Comparison of ENCODE assay signal across 11 cellular contexts in the genomic region with DNA sequence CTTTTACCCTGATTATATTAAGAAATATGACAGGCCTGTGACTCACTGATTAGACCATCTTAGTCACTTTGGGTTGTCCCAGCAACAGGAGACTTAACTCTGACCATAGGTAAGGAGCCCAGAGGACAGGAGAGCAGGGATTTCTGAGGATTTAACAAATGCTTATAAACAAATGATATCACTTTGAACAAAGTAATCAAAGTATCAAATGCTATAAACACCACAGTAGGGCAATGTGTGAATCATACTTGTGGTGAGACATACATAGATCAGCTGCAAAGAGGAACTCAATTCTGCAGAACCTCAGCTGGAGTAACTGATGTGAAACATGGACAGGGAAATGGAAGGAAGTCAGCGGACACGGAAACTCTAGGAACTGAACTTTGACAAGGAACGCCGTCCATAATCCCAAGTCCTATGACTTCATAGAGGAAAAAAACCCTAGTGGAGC.
DNase-seq lines count a peak whose midpoint lies in the region; ATAC-seq, FAIRE-seq and TF ChIP-seq lines count a peak whose summit lies in the region.
"Had no signal": no experiment of that assay in that cellular context is flagged by ENCODE, and none has a peak within 500 bp of the region (broad histone marks: within the 10 kb centered on the region; RNA-seq: fewer than 3 reads in every experiment).

No MANE protein-coding gene starts in this region.

- TF ChIP-seq CTCF in A549 (IDR thresholded peaks at IDR 0.05) (no peak), GM13976 (IDR thresholded peaks at IDR 0.05; ENCODE audit: borderline replicate concordance, control extremely low read depth, extremely low read depth, insufficient read depth, missing control alignments) (no peak)

- H3K27ac Mint-ChIP-seq in activated T-helper 17 cell treated with anti-CD3 and anti-CD28 coated beads, Interleukin-2, amount 50 U/mL, for 72 hours: no peak overlapping the region
- H3K27ac Mint-ChIP-seq: activated naive CD4-positive, alpha-beta T cell treated with anti-CD3 and anti-CD28 coated beads, Interleukin-2, amount 50 U/mL, for 24 hours; T-helper 1 cell treated with Interleukin-12 subunit alpha and Interleukin-12 subunit beta and Interleukin-4 antibody, amounts not matched to agents 30 μg/mL and 1 μg/mL, for 36 hours had no signal

- POLR2A ChIA-PET in A549 (lab: Yijun Ruan, JAX): no interaction called here

- in situ Hi-C loops in KBM-7 (cut with MboI; ENCODE audit: low pct_unique_long_range_greater_than_20kb, low sequenced_read_pairs): no loop called here
- in situ Hi-C loops in GM13976 (cut with MboI; ENCODE audit: low sequenced_read_pairs, unreplicated experiment): no loop called here

- no peak for TF ChIP-seq POLR2A in A549 (IDR thresholded peaks at IDR 0.05; ENCODE audit: low read length)

- CTCF ChIA-PET in A549 (lab: Yijun Ruan, JAX): interaction anchor here (1.3 to 3.7 kb wide), 3 partner anchors 10 to 222 kb away, joined by 3 to 18 read pairs (median 5); no protein-coding TSS in a partner anchor

- no peaks in the 10 kb centered on the region for H3K4me1 Mint-ChIP-seq in activated T-helper 17 cell treated with anti-CD3 and anti-CD28 coated beads, Interleukin-2, amount 50 U/mL, for 72 hours
- H3K4me1 Mint-ChIP-seq: activated naive CD4-positive, alpha-beta T cell treated with anti-CD3 and anti-CD28 coated beads, Interleukin-2, amount 50 U/mL, for 24 hours had no signal

- no peaks in the 10 kb centered on the region for H3K36me3 Mint-ChIP-seq in activated T-helper 17 cell treated with anti-CD3 and anti-CD28 coated beads, Interleukin-2, amount 50 U/mL, for 72 hours (ENCODE audit: low read depth)
- H3K36me3 Mint-ChIP-seq: activated naive CD4-positive, alpha-beta T cell treated with anti-CD3 and anti-CD28 coated beads, Interleukin-2, amount 50 U/mL, for 24 hours had no signal

- no peak for TF ChIP-seq EP300 in A549 (IDR thresholded peaks at IDR 0.05)

- peak overlapping the region; percentile 77 for H3K4me2 ChIP-seq in A549

- H3K4me3 Mint-ChIP-seq in activated T-helper 17 cell treated with anti-CD3 and anti-CD28 coated beads, Interleukin-2, amount 50 U/mL, for 72 hours: no peak overlapping the region
- H3K4me3 Mint-ChIP-seq: activated naive CD4-positive, alpha-beta T cell treated with anti-CD3 and anti-CD28 coated beads, Interleukin-2, amount 50 U/mL, for 24 hours; T-helper 1 cell treated with Interleukin-12 subunit alpha and Interleukin-12 subunit beta and Interleukin-4 antibody, amounts not matched to agents 30 μg/mL and 1 μg/mL, for 36 hours had no signal

- peaks cover 6% of the 10 kb centered on the region for H3K9me3 Mint-ChIP-seq in activated T-helper 17 cell treated with anti-CD3 and anti-CD28 coated beads, Interleukin-2, amount 50 U/mL, for 72 hours
- H3K9me3 Mint-ChIP-seq: activated naive CD4-positive, alpha-beta T cell treated with anti-CD3 and anti-CD28 coated beads, Interleukin-2, amount 50 U/mL, for 24 hours had no signal

- H3K4me3 ChIP-seq in A549: no peak overlapping the region

- FAIRE-seq in A549 (lab: Jason Lieb, UNC): no peak

- 80% methylated on average over 4 of the region's 4 CpGs for WGBS in A549 (ENCODE audit: missing lambda C conversion rate)

- DNase-seq in A549 (ENCODE audit: low read depth in 1 of 2, low spot score in 1 of 2) (peak; percentile 50 to 51), KBM-7 (peak; percentile 54), iris pigment epithelial cell (ENCODE audit: low read depth) (peak; percentile 92), GM19238 (ENCODE audit: insufficient read length, low spot score) (no peak), NCI-H1694 treated with DMSO at 0.1 percent for 48 hours (lab: John Stamatoyannopoulos, UW) (no peak), GM13976 (ENCODE audit: low spot score) (no peak)
- DNase-seq: NCI-H1105 treated with DMSO at 0.1 percent for 48 hours had no signal

- H3K27me3 Mint-ChIP-seq in activated T-helper 17 cell treated with anti-CD3 and anti-CD28 coated beads, Interleukin-2, amount 50 U/mL, for 72 hours: peaks cover 2% of the 10 kb centered on the region

- no peaks in the 10 kb centered on the region for H3K9me3 ChIP-seq in A549

- ATAC-seq in A549 (peak; percentile 48 to 55; a peak in 3 of 6 replicates), GM19467 (IDR thresholded peaks at IDR 0.05; ENCODE audit: unreplicated experiment) (no peak)
- ATAC-seq in activated T-helper 17 cell treated with anti-CD3 and anti-CD28 coated beads, Interleukin-2, amount 50 U/mL, for 72 hours (replicated peaks): peak; percentile 62

- H3K4me1 ChIP-seq in A549: peaks cover 39% of the 10 kb centered on the region

- no peak for TF ChIP-seq RAD21 in A549 (conservative IDR thresholded peaks at IDR 0.05 in 1 of 2, IDR thresholded peaks at IDR 0.05 in 1 of 2)

- peak overlapping the region; percentile 82 to 85; a peak in 5 of 6 replicates for H3K27ac ChIP-seq in A549

TF ChIP-seq in A549, 52 proteins besides CTCF, POLR2A, EP300 and RAD21:
- TF ChIP-seq FOSL2 (IDR thresholded peaks at IDR 0.05) (peak; percentile 67), FOSL2 (CRISPR knock-in tag; IDR thresholded peaks at IDR 0.05) (peak; percentile 70), JUNB (IDR thresholded peaks at IDR 0.05) (peak; percentile 57), CBX2 (IDR thresholded peaks at IDR 0.05; ENCODE audit: borderline replicate concordance, low read depth) (no peak)

Comparison
In these comparisons a context has a peak if more than half of its experiments do, and no peak if none do; other contexts are left out.
1. DNase-seq: peak in A549 (2 of 2), KBM-7 (single experiment) and iris pigment epithelial cell (single experiment); none in GM19238 (single experiment), NCI-H1694 treated with DMSO at 0.1 percent for 48 hours (single experiment) and GM13976 (single experiment).